3 cellular contexts compared by ENCODE assay signal in genomic region chr12:110704231-110704630, GRCh38.
TF ChIP-seq lines count a peak whose summit lies in the region.

No MANE protein-coding gene starts in this region.

TF ChIP-seq in HCT116, 20 proteins besides CTCF, POLR2A, EP300 and RAD21:
- no peak for TF ChIP-seq EGR1 (IDR thresholded peaks at IDR 0.05; ENCODE audit: low read depth)
- no peak for TF ChIP-seq POLR2AphosphoS5 (IDR thresholded peaks at IDR 0.05; ENCODE audit: low read depth, low read length)
- TF ChIP-seq MAX (IDR thresholded peaks at IDR 0.05) = no peak
- no peak for TF ChIP-seq TCF7L2 (IDR thresholded peaks at IDR 0.05; ENCODE audit: borderline replicate concordance, extremely low read depth, insufficient read depth, insufficient read length)
- TF ChIP-seq FOSL1 (IDR thresholded peaks at IDR 0.05; ENCODE audit: low read depth) = no peak
- no peak for TF ChIP-seq YY1 (IDR thresholded peaks at IDR 0.05; ENCODE audit: extremely low read depth, insufficient replicate concordance, low read depth, low read length)
- TF ChIP-seq SP1 (IDR thresholded peaks at IDR 0.05; ENCODE audit: low read depth) = no peak

TF ChIP-seq in HEK293, 187 proteins besides CTCF, POLR2A, EP300 and RAD21:
- TF ChIP-seq ZNF23 (tag by site-specific recombination; IDR thresholded peaks at IDR 0.05; ENCODE audit: borderline replicate concordance) (no peak), MYNN (tag by site-specific recombination; IDR thresholded peaks at IDR 0.05; ENCODE audit: borderline replicate concordance) (no peak), ZNF48 (tag by site-specific recombination; IDR thresholded peaks at IDR 0.05) (no peak), ZNF121 (tag by site-specific recombination; IDR thresholded peaks at IDR 0.05) (peak; percentile 76; the same call in 1 of the 2 replicates)

TF ChIP-seq in SK-N-SH treated with all-trans-retinoic acid at 6 μM for 48 hours, 23 proteins besides CTCF, POLR2A, EP300 and RAD21:
- TF ChIP-seq ZNF8 (CRISPR knock-in tag; IDR thresholded peaks at IDR 0.05) (no peak), TOX (CRISPR knock-in tag; IDR thresholded peaks at IDR 0.05; ENCODE audit: borderline replicate concordance) (no peak), TCF4 (CRISPR knock-in tag; IDR thresholded peaks at IDR 0.05; ENCODE audit: borderline replicate concordance) (no peak), TSHZ2 (CRISPR knock-in tag; IDR thresholded peaks at IDR 0.05) (no peak), ZFP30 (CRISPR knock-in tag; IDR thresholded peaks at IDR 0.05) (no peak), ZNF70 (CRISPR knock-in tag; IDR thresholded peaks at IDR 0.05) (no peak), PPARA (CRISPR knock-in tag; IDR thresholded peaks at IDR 0.05; ENCODE audit: borderline replicate concordance) (no peak), ARNTL (CRISPR knock-in tag; IDR thresholded peaks at IDR 0.05; ENCODE audit: borderline replicate concordance, low read depth) (no peak), ZC3H10 (CRISPR knock-in tag; IDR thresholded peaks at IDR 0.05) (no peak), SNAI2 (CRISPR knock-in tag; IDR thresholded peaks at IDR 0.05) (no peak), CREB5 (CRISPR knock-in tag; IDR thresholded peaks at IDR 0.05; ENCODE audit: low read depth) (no peak), CSDC2 (CRISPR knock-in tag; IDR thresholded peaks at IDR 0.05) (no peak), POU6F1 (CRISPR knock-in tag; IDR thresholded peaks at IDR 0.05; ENCODE audit: borderline replicate concordance, low read depth) (no peak), RARB (CRISPR knock-in tag; IDR thresholded peaks at IDR 0.05) (no peak), ZNF565 (CRISPR knock-in tag; conservative IDR thresholded peaks at IDR 0.05; ENCODE audit: low read depth) (no peak), ISL1 (CRISPR knock-in tag; IDR thresholded peaks at IDR 0.05) (no peak), GLIS3 (CRISPR knock-in tag; IDR thresholded peaks at IDR 0.05) (no peak), ZFP3 (CRISPR knock-in tag; IDR thresholded peaks at IDR 0.05) (no peak)
